ENCODE assay signal across 1 cellular context in the genomic region with DNA sequence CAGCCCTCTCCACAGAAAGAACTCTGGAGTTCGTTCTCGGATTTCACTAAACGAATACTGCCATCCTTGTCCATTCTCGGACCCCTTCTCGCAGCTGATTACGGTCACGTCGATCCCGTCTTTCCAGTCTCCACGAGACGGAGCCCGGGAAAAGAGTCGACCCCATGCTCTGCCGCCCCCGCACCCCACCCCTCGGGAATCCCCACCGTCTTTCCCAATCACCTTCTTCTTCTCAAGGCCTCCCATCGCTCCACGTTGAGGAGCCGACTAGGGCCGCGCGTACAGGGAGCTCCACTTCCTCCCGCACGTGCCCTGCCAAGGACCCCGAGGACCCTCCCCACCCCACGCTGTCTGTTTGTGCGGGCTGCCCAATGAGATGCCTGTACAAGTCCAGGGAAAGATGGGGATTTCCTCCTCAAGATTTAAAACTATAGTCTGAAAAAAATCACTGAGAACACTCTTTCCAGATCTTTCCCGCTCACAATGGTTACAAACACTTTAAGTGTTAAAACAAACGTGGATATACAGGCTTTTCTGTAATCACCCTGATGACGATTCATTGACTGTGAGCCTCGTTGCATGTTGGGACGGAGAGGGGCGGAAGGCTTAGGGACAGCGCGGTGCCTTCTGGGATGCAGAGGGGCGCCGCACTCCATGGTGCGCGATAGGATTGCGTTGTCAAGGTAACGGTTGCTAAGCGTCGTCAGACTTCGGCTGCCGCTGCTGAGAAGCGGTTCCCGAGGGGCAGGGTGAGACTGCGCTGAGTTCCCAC.
TF ChIP-seq lines count a peak whose summit lies in the region.

Gene PES1 (minus strand): TSS at position 323 of the 772 bp plus-strand sequence. CDS start 77 bp downstream, at position 246.

TF ChIP-seq in HEK293, 187 proteins besides CTCF, POLR2A, EP300 and RAD21 (continued from another document and continues in another):
- TF ChIP-seq, protein P1, sequence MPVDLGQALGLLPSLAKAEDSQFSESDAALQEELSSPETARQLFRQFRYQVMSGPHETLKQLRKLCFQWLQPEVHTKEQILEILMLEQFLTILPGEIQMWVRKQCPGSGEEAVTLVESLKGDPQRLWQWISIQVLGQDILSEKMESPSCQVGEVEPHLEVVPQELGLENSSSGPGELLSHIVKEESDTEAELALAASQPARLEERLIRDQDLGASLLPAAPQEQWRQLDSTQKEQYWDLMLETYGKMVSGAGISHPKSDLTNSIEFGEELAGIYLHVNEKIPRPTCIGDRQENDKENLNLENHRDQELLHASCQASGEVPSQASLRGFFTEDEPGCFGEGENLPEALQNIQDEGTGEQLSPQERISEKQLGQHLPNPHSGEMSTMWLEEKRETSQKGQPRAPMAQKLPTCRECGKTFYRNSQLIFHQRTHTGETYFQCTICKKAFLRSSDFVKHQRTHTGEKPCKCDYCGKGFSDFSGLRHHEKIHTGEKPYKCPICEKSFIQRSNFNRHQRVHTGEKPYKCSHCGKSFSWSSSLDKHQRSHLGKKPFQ (tag by site-specific recombination; IDR thresholded peaks at IDR 0.05) = peak; percentile 97; the same call in 1 of the 2 replicates
- TF ChIP-seq ZNF623 (tag by site-specific recombination; IDR thresholded peaks at IDR 0.05) (peak; percentile 20; the same call in 1 of the 2 replicates), ZXDB (tag by site-specific recombination; IDR thresholded peaks at IDR 0.05) (peak; percentile 93), ZNF530 (tag by site-specific recombination; IDR thresholded peaks at IDR 0.05; ENCODE audit: low read depth) (no peak), GLIS2 (tag by site-specific recombination; IDR thresholded peaks at IDR 0.05) (peak; percentile 85), KLF1 (tag by site-specific recombination; IDR thresholded peaks at IDR 0.05) (0 out of 2 replicates have a peak, but pooled peaks have one; percentile 8), TRIM28 (IDR thresholded peaks at IDR 0.05; ENCODE audit: borderline replicate concordance, low read length) (no peak), GFI1B (tag by site-specific recombination; IDR thresholded peaks at IDR 0.05) (no peak), ZSCAN4 (tag by site-specific recombination; IDR thresholded peaks at IDR 0.05) (peak; percentile 28; the same call in 1 of the 2 replicates), SP7 (tag by site-specific recombination; IDR thresholded peaks at IDR 0.05) (peak; percentile 86), ZNF112 (tag by site-specific recombination; IDR thresholded peaks at IDR 0.05) (no peak), ZNF114 (tag by site-specific recombination; IDR thresholded peaks at IDR 0.05) (no peak), ZNF266 (tag by site-specific recombination; IDR thresholded peaks at IDR 0.05; ENCODE audit: low read depth) (no peak), ZNF585B (tag by site-specific recombination; IDR thresholded peaks at IDR 0.05) (no peak), ZNF660 (tag by site-specific recombination; IDR thresholded peaks at IDR 0.05) (peak; percentile 86; the same call in 1 of the 2 replicates), ZNF580 (tag by site-specific recombination; IDR thresholded peaks at IDR 0.05) (peak; percentile 82), ZNF26 (tag by site-specific recombination; IDR thresholded peaks at IDR 0.05) (no peak), ZBTB49 (tag by site-specific recombination; IDR thresholded peaks at IDR 0.05; ENCODE audit: low read depth) (no peak), ZNF521 (tag by site-specific recombination; IDR thresholded peaks at IDR 0.05) (no peak), ZBTB21 (tag by site-specific recombination; IDR thresholded peaks at IDR 0.05) (peak; percentile 88), ATF2 (tag by site-specific recombination; IDR thresholded peaks at IDR 0.05; ENCODE audit: low read depth) (peak; percentile 88), ZNF701 (tag by site-specific recombination; IDR thresholded peaks at IDR 0.05) (no peak), ZNF654 (tag by site-specific recombination; IDR thresholded peaks at IDR 0.05; ENCODE audit: low read depth) (no peak), ZNF324 (tag by site-specific recombination; IDR thresholded peaks at IDR 0.05) (peak; percentile 95), ZFP37 (tag by site-specific recombination; IDR thresholded peaks at IDR 0.05) (no peak), ZSCAN16 (tag by site-specific recombination; IDR thresholded peaks at IDR 0.05) (no peak), ZNF16 (tag by site-specific recombination; IDR thresholded peaks at IDR 0.05; ENCODE audit: low read depth) (no peak)
- TF ChIP-seq, protein P2, sequence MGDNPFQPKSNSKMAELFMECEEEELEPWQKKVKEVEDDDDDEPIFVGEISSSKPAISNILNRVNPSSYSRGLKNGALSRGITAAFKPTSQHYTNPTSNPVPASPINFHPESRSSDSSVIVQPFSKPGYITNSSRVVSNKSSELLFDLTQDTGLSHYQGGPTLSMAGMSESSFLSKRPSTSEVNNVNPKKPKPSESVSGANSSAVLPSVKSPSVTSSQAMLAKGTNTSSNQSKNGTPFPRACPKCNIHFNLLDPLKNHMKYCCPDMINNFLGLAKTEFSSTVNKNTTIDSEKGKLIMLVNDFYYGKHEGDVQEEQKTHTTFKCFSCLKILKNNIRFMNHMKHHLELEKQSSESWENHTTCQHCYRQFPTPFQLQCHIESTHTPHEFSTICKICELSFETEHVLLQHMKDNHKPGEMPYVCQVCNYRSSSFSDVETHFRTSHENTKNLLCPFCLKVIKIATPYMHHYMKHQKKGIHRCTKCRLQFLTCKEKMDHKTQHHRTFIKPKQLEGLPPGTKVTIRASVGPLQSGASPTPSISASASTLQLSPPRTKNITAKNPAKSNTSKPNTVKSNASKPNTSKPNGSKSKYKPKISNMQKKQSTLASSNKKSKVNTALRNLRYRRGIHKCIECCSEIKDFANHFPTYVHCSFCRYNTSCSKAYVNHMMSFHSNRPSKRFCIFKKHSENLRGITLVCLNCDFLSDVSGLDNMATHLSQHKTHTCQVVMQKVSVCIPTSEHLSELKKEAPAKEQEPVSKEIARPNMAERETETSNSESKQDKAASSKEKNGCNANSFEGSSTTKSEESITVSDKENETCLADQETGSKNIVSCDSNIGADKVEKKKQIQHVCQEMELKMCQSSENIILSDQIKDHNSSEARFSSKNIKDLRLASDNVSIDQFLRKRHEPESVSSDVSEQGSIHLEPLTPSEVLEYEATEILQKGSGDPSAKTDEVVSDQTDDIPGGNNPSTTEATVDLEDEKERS (tag by site-specific recombination; IDR thresholded peaks at IDR 0.05) = no peak
- TF ChIP-seq, protein P3, sequence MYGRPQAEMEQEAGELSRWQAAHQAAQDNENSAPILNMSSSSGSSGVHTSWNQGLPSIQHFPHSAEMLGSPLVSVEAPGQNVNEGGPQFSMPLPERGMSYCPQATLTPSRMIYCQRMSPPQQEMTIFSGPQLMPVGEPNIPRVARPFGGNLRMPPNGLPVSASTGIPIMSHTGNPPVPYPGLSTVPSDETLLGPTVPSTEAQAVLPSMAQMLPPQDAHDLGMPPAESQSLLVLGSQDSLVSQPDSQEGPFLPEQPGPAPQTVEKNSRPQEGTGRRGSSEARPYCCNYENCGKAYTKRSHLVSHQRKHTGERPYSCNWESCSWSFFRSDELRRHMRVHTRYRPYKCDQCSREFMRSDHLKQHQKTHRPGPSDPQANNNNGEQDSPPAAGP (tag by site-specific recombination; IDR thresholded peaks at IDR 0.05) = peak; percentile 70; the same call in 1 of the 2 replicates
- TF ChIP-seq, protein P4, sequence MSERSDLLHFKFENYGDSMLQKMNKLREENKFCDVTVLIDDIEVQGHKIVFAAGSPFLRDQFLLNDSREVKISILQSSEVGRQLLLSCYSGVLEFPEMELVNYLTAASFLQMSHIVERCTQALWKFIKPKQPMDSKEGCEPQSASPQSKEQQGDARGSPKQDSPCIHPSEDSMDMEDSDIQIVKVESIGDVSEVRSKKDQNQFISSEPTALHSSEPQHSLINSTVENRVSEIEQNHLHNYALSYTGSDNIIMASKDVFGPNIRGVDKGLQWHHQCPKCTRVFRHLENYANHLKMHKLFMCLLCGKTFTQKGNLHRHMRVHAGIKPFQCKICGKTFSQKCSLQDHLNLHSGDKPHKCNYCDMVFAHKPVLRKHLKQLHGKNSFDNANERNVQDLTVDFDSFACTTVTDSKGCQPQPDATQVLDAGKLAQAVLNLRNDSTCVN (tag by site-specific recombination; optimal IDR thresholded peaks at IDR 0.05) = peak; percentile 72
- TF ChIP-seq, protein P5, sequence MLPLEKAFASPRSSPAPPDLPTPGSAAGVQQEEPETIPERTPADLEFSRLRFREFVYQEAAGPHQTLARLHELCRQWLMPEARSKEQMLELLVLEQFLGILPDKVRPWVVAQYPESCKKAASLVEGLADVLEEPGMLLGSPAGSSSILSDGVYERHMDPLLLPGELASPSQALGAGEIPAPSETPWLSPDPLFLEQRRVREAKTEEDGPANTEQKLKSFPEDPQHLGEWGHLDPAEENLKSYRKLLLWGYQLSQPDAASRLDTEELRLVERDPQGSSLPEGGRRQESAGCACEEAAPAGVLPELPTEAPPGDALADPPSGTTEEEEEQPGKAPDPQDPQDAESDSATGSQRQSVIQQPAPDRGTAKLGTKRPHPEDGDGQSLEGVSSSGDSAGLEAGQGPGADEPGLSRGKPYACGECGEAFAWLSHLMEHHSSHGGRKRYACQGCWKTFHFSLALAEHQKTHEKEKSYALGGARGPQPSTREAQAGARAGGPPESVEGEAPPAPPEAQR (tag by site-specific recombination; IDR thresholded peaks at IDR 0.05) = peak; percentile 92; the same call in 1 of the 2 replicates
- TF ChIP-seq, protein P6, sequence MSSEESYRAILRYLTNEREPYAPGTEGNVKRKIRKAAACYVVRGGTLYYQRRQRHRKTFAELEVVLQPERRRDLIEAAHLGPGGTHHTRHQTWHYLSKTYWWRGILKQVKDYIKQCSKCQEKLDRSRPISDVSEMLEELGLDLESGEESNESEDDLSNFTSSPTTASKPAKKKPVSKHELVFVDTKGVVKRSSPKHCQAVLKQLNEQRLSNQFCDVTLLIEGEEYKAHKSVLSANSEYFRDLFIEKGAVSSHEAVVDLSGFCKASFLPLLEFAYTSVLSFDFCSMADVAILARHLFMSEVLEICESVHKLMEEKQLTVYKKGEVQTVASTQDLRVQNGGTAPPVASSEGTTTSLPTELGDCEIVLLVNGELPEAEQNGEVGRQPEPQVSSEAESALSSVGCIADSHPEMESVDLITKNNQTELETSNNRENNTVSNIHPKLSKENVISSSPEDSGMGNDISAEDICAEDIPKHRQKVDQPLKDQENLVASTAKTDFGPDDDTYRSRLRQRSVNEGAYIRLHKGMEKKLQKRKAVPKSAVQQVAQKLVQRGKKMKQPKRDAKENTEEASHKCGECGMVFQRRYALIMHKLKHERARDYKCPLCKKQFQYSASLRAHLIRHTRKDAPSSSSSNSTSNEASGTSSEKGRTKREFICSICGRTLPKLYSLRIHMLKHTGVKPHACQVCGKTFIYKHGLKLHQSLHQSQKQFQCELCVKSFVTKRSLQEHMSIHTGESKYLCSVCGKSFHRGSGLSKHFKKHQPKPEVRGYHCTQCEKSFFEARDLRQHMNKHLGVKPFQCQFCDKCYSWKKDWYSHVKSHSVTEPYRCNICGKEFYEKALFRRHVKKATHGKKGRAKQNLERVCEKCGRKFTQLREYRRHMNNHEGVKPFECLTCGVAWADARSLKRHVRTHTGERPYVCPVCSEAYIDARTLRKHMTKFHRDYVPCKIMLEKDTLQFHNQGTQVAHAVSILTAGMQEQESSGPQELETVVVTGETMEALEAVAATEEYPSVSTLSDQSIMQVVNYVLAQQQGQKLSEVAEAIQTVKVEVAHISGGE (tag by site-specific recombination; conservative IDR thresholded peaks at IDR 0.05; ENCODE audit: low read depth) = 0 out of 2 replicates have a peak, but pooled peaks have one; percentile 28
